In the genomic region with DNA sequence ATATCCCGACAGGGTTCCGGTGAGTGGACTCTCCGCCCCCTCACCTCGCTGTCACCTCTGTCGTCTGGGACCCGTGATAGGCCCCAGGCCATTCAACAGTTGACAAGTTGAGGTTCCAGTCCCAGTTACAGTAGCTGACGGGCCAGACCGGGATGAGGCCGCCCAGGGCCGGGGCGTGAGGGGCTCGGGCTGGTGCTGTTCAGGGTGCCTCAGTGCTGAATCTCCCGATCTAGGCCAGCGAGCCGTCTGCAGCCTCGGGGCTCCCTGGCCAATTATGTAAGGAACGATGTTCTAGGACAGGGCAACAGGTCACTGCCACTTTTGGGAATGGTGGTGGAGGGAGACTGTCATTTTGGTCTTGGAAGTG, we compare ENCODE assay signal across 9 cellular contexts. TPM values are rescaled to one million over a fixed set of nuclear protein-coding genes. Genes with fewer than 3 reads are reported as not detected.
DNase-seq lines count a peak whose midpoint lies in the region; ATAC-seq and TF ChIP-seq lines count a peak whose summit lies in the region.
"Had no signal": no experiment of that assay in that cellular context is flagged by ENCODE, and none has a peak within 500 bp of the region (broad histone marks: within the 10 kb centered on the region; RNA-seq: fewer than 3 reads in every experiment).

No MANE protein-coding gene starts in this region.

- H3K9me3 Mint-ChIP-seq in endothelial cell (ENCODE audit: unreplicated experiment) (no peaks in the 10 kb centered on the region), nephron (no peaks in the 10 kb centered on the region)

- H3K27ac ChIP-seq in DND-41 (ENCODE audit: low read length): peak overlapping the region; percentile 42

- H3K4me1 ChIP-seq in DND-41 (ENCODE audit: insufficient read depth, low read length): peaks cover 35% of the 10 kb centered on the region

- H3K79me2 ChIP-seq in DND-41 (ENCODE audit: insufficient read depth, low read length): peaks cover 35% of the 10 kb centered on the region

- peak overlapping the region; percentile 100 for H3K4me3 Mint-ChIP-seq in endothelial cell (ENCODE audit: unreplicated experiment)
- H3K4me3 Mint-ChIP-seq in nephron: peak overlapping the region; percentile 96 to 100 (median 98)

- H3K4me2 ChIP-seq in DND-41 (ENCODE audit: insufficient read depth, low read length): peak overlapping the region; percentile 99

- peak overlapping the region; percentile 86 for H2AFZ ChIP-seq in DND-41 (ENCODE audit: low read depth, low read length)

- peaks cover 52% of the 10 kb centered on the region for H3K4me1 Mint-ChIP-seq in endothelial cell (ENCODE audit: unreplicated experiment)
- peaks cover 16% of the 10 kb centered on the region for H3K4me1 Mint-ChIP-seq in nephron

- peak; percentile 43 for ATAC-seq in DND-41 (ENCODE audit: insufficient read depth, low read depth)
- ATAC-seq in HG02840 (IDR thresholded peaks at IDR 0.05; ENCODE audit: low FRiP score, unreplicated experiment): peak; percentile 2

- TF ChIP-seq CTCF in DND-41 (IDR thresholded peaks at IDR 0.05; ENCODE audit: borderline replicate concordance, extremely low read depth, low read length, poor library complexity, severe bottlenecking) (no peak), endothelial cell (IDR thresholded peaks at IDR 0.05; ENCODE audit: unreplicated experiment) (no peak), nephron (IDR thresholded peaks at IDR 0.05; ENCODE audit: unreplicated experiment in 3 of 3) (no peak)

- H3K36me3 Mint-ChIP-seq in endothelial cell (ENCODE audit: low read depth, unreplicated experiment) (peaks cover 27% of the 10 kb centered on the region), nephron (ENCODE audit: low read depth) (peaks cover 27% of the 10 kb centered on the region)

- H3K27me3 Mint-ChIP-seq in endothelial cell (ENCODE audit: unreplicated experiment) (peaks cover 18% of the 10 kb centered on the region), nephron (ENCODE audit: low read depth) (no peaks in the 10 kb centered on the region)

- H3K27ac Mint-ChIP-seq in endothelial cell (ENCODE audit: unreplicated experiment) (peak overlapping the region; percentile 87), nephron (peak overlapping the region in 2 of 3 experiments; percentile 43 to 61)

- H3K4me3 ChIP-seq in DND-41 (ENCODE audit: low read depth in 1 of 2, low read length in 2 of 2): peak overlapping the region; percentile 76 to 88

- H3K9me3 ChIP-seq in DND-41 (ENCODE audit: insufficient read depth, low read length, severe bottlenecking): no peaks in the 10 kb centered on the region

- peaks cover 23% of the 10 kb centered on the region for H4K20me1 ChIP-seq in DND-41 (ENCODE audit: insufficient read depth, low read length)

- H3K9ac ChIP-seq in DND-41 (ENCODE audit: low read depth, low read length): peak overlapping the region; percentile 75

- peaks cover 44% of the 10 kb centered on the region for H3K36me3 ChIP-seq in DND-41 (ENCODE audit: insufficient read depth, low read length)

- DNase-seq in DND-41 (peak; percentile 34), T-helper 2 cell (peak in 4 of 5 experiments; percentile 3 to 39 (median 14)), endothelial cell (ENCODE audit: low spot score) (peak; percentile 35), AG08395 (ENCODE audit: low spot score) (no peak), amygdala (lab: John Stamatoyannopoulos, UW) (no peak), NCI-H2227 (lab: John Stamatoyannopoulos, UW; ENCODE audit: unreplicated experiment) (no peak)

- H3K27me3 ChIP-seq in DND-41 (ENCODE audit: insufficient read depth, low read length, poor library complexity): no peaks in the 10 kb centered on the region

RNA-seq across cellular contexts. Expression of gene GABARAPL2, which starts 0.7 kb away (rescaled TPM):
- total RNA-seq in endothelial cell (ENCODE audit: unreplicated experiment): 222 TPM

RNA-seq across cellular contexts. Expression of gene TMEM231, which starts 10.8 kb away (rescaled TPM):
- total RNA-seq in endothelial cell (ENCODE audit: unreplicated experiment): 14.5 TPM

RNA-seq across cellular contexts. Expression of gene CHST5, which starts 31.0 kb away (rescaled TPM):
- 0.13 TPM for total RNA-seq in endothelial cell (ENCODE audit: unreplicated experiment)
- total RNA-seq: T-helper 2 cell treated with Interferon-gamma antibody and Interleukin-4, amounts not matched to agents 100 ng/mL and 5 ng/mL, for 36 hours had no signal

RNA-seq across cellular contexts. Expression of gene ADAT1, which starts 56.2 kb away (rescaled TPM):
- total RNA-seq in endothelial cell (ENCODE audit: unreplicated experiment): 137 TPM

Comparison
In these comparisons a context has a peak if more than half of its experiments do, and no peak if none do; other contexts are left out.
1. DNase-seq: peak in DND-41 (single experiment), T-helper 2 cell (4 of 5) and endothelial cell (single experiment); none in AG08395 (single experiment), amygdala (0 of 56) and NCI-H2227 (single experiment).